ENCODE assay signal across 25 cellular contexts in genomic region chr3:32508731-32509130, GRCh38. TPM values are rescaled to one million over a fixed set of nuclear protein-coding genes. Genes with fewer than 3 reads are reported as not detected.
DNase-seq lines count a peak whose midpoint lies in the region; ATAC-seq and TF ChIP-seq lines count a peak whose summit lies in the region.
"Had no signal": no experiment of that assay in that cellular context is flagged by ENCODE, and none has a peak within 500 bp of the region (broad histone marks: within the 10 kb centered on the region; RNA-seq: fewer than 3 reads in every experiment).

No MANE protein-coding gene starts in this region.

- WGBS in heart right ventricle, 2 donors, result 71 to 80% methylated on average over 6 of the region's 6 CpGs

- H3K9me3 ChIP-seq in colonic mucosa (no peaks in the 10 kb centered on the region), heart right ventricle (no peaks in the 10 kb centered on the region)
- H3K9me3 ChIP-seq: left ventricle myocardium inferior, uterus had no signal

- TF ChIP-seq CTCF in colonic mucosa (IDR thresholded peaks at IDR 0.05) (no peak), heart right ventricle (IDR thresholded peaks at IDR 0.05) (no peak)

- H3K27ac ChIP-seq in colonic mucosa, result no peak overlapping the region
- H3K27ac ChIP-seq in heart right ventricle, result no peak overlapping the region
- H3K27ac ChIP-seq: cardiac muscle cell, left ventricle myocardium inferior, skin epidermis, uterus, WERI-Rb-1 had no signal

- intact Hi-C loops in colonic mucosa (cut with DNase I), result loop anchor here (5.0 kb wide), 1 partner anchor 154 kb away; no protein-coding TSS in a partner anchor
- intact Hi-C loops in heart right ventricle (cut with DNase I), result loop anchor here in 3 of 10 donors (2.0 to 10.0 kb wide), 2 partner anchors 66 to 156 kb away; partner anchors contain the start of gene DYNC1LI1 (in 3 of the 3)

- ATAC-seq in GM19328 (IDR thresholded peaks at IDR 0.05; ENCODE audit: unreplicated experiment) (no peak), heart right ventricle (no peak)
- ATAC-seq: activated CD8-positive, alpha-beta memory T cell treated with anti-CD3 and anti-CD28 coated beads, Interleukin-2, amount 10 ng/mL, durations not matched to agents 7 days and 5 days; activated T-cell treated with anti-CD3 and anti-CD28 coated beads, Interleukin-2, amount 50 U/mL, for 72 hours; naive thymus-derived CD4-positive, alpha-beta T cell; stimulated activated memory B cell treated with anti-CD40 and anti-IgM and Interleukin-4, amounts not matched to agents 10 μg/mL and 1 μg/mL and 100 μg/mL, for 72 hours had no signal

- no peak overlapping the region for H3K4me3 ChIP-seq in colonic mucosa
- no peak overlapping the region for H3K4me3 ChIP-seq in heart right ventricle
- H3K4me3 ChIP-seq: cardiac muscle cell, left ventricle myocardium inferior, skin epidermis, uterus had no signal

- no peaks in the 10 kb centered on the region for H3K27me3 ChIP-seq in colonic mucosa
- no peaks in the 10 kb centered on the region for H3K27me3 ChIP-seq in heart right ventricle
- H3K27me3 ChIP-seq: cardiac muscle cell, uterus had no signal

- H3K9ac ChIP-seq in colonic mucosa (ENCODE audit: low read depth in 2 of 2, low read length in 2 of 2), result no peak overlapping the region

- no peaks in the 10 kb centered on the region for H3K4me1 ChIP-seq in colonic mucosa
- H3K4me1 ChIP-seq in heart right ventricle, result peaks cover 0 to 7% (median 0%) of the 10 kb centered on the region in 9 donors
- H3K4me1 ChIP-seq: uterus had no signal

- H3K36me3 ChIP-seq in colonic mucosa (no peaks in the 10 kb centered on the region), heart right ventricle (no peaks in the 10 kb centered on the region)
- H3K36me3 ChIP-seq: cardiac muscle cell, left ventricle myocardium inferior, uterus, WERI-Rb-1 had no signal

- DNase-seq in DMS 273 treated with DMSO at 0.1 percent for 48 hours (lab: John Stamatoyannopoulos, UW) (peak; percentile 18), NCI-H2171 (lab: John Stamatoyannopoulos, UW) (peak; percentile 14), colonic mucosa (peak; percentile 53), left kidney (ENCODE audit: low read depth, low spot score) (peak; percentile 47), NCI-H510A treated with DMSO at 0.1 percent for 48 hours (lab: John Stamatoyannopoulos, UW) (no peak), heart right ventricle (no peak)
- no peak for DNase-seq in activated CD4-positive, alpha-beta T cell treated with anti-CD3 and anti-CD28 coated beads for 1 hour
- DNase-seq: activated CD4-positive, alpha-beta T cell treated with anti-CD3 and anti-CD28 coated beads, Interleukin-2, amount 10 ng/mL, durations not matched to agents 7 days and 5 days; activated CD8-positive, alpha-beta memory T cell treated with anti-CD3 and anti-CD28 coated beads, Interleukin-2, amount 10 ng/mL, durations not matched to agents 7 days and 5 days; activated naive CD4-positive, alpha-beta T cell treated with anti-CD3 and anti-CD28 coated beads, Interleukin-2, amount 10 ng/mL, durations not matched to agents 7 days and 5 days; activated T-cell treated with anti-CD3 and anti-CD28 coated beads, Interleukin-2, amount 50 U/mL, for 72 hours; Calu3; EL; foreskin melanocyte; hippocampal formation; left ventricle myocardium inferior; naive thymus-derived CD4-positive, alpha-beta T cell; NCI-H1436 treated with DMSO at 0.1 percent for 48 hours; NCI-H524 treated with DMSO at 0.1 percent for 48 hours; uterus; WERI-Rb-1 had no signal

RNA-seq across cellular contexts. Expression of gene CMTM6, which starts 6.1 kb away (rescaled TPM):
- total RNA-seq in colonic mucosa, result 10 to 100 TPM; 55.3 to 73.7 TPM
- total RNA-seq in heart right ventricle, result 10 to 100 TPM in 7 of 10 donors, 1 to 10 TPM in 3; 8.5 to 23.8 (median 11.6) TPM
- 1 to 10 TPM; 8.5 to 9.4 TPM for polyA plus RNA-seq in heart right ventricle

Comparison
In these comparisons a context has a peak if more than half of its experiments do, and no peak if none do; other contexts are left out.
1. DNase-seq: peak in DMS 273 treated with DMSO at 0.1 percent for 48 hours (single experiment), NCI-H2171 (single experiment), colonic mucosa (single experiment) and left kidney (single experiment); none in activated CD4-positive, alpha-beta T cell treated with anti-CD3 and anti-CD28 coated beads for 1 hour (single experiment), NCI-H510A treated with DMSO at 0.1 percent for 48 hours (single experiment) and heart right ventricle (0 of 2).